In the genomic region with DNA sequence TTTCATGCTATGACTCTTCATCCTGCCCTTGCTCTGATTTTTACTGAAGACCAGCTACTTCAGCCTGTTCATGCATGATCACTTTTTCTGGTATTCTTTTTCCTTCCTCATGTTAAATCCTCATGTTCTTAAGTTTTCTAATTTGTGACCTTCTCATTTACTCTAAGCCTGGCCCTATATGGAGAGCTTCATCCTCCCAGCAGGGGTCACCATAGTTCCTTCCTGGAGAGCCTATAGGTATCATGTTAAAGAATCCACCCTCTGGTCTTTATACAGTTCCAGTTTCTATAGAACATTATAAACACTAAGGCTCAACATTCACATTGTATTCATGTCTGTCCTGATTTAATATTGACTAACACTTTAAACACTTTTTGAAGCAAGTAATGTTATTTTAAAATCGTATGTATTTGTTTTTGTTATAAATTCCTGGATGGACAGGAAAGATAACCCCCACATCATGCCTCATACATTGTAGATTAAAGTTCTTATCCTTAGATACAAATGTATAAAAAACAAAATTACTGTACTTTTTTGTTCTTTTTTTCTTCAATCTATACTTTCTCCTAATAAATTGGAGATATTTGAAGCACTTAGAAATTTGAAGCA, we compare ENCODE assay signal across 9 cellular contexts. TPM values are rescaled to one million over a fixed set of nuclear protein-coding genes. Genes with fewer than 3 reads are reported as not detected.
A peak's percentile ranks its signal among the peaks of the same experiment; 100 is the strongest.
DNase-seq lines count a peak whose midpoint lies in the region; ATAC-seq and TF ChIP-seq lines count a peak whose summit lies in the region.
"Had no signal": no experiment of that assay in that cellular context is flagged by ENCODE, and none has a peak within 500 bp of the region (broad histone marks: within the 10 kb centered on the region; RNA-seq: fewer than 3 reads in every experiment).

No MANE protein-coding gene starts in this region.

- DNase-seq in CMK (ENCODE audit: low read depth) (peak; percentile 12), NCI-H510A treated with DMSO at 0.1 percent for 48 hours (lab: John Stamatoyannopoulos, UW) (peak; percentile 45), esophagus muscularis mucosa (ENCODE audit: extremely low spot score) (no peak), neural progenitor cell (ENCODE audit: low spot score) (peak; percentile 79), tibial nerve (ENCODE audit: low spot score in 2 of 2) (peak in 1 of 2 donors; percentile 34)
- peak; percentile 57 for DNase-seq in activated CD4-positive, alpha-beta memory T cell treated with anti-CD3 and anti-CD28 coated beads, Interleukin-2, amount 10 ng/mL, durations not matched to agents 7 days and 5 days

- H2AFZ ChIP-seq in neural progenitor cell (replicated peaks): peak overlapping the region; percentile 78

- H3K27me3 Mint-ChIP-seq in activated CD4-positive, alpha-beta memory T cell treated with anti-CD3 and anti-CD28 coated beads, Interleukin-2, amount 10 ng/mL, durations not matched to agents 7 days and 5 days: peaks cover 15% of the 10 kb centered on the region
- H3K27me3 Mint-ChIP-seq in neural progenitor cell (ENCODE audit: insufficient read depth, low read depth): no peaks in the 10 kb centered on the region

- no peaks in the 10 kb centered on the region for H3F3A ChIP-seq in neural progenitor cell (ENCODE audit: low read depth)

- H3K27me3 ChIP-seq in esophagus muscularis mucosa (no peaks in the 10 kb centered on the region), neural progenitor cell (no peaks in the 10 kb centered on the region), tibial nerve (no peaks in the 10 kb centered on the region)

- intact Hi-C loops in esophagus muscularis mucosa (cut with DNase I): loop anchor here (5.0 to 10.0 kb wide), 3 partner anchors 251 to 378 kb away; a partner anchor contains a TSS

- H3K4me1 ChIP-seq in esophagus muscularis mucosa (peaks cover 0 to 22% (median 7%) of the 10 kb centered on the region in 4 donors), neural progenitor cell (no peaks in the 10 kb centered on the region), tibial nerve (no peaks in the 10 kb centered on the region)

- POLR2A ChIA-PET in activated CD4-positive, alpha-beta memory T cell treated with anti-CD3 and anti-CD28 coated beads, Interleukin-2, amount 10 ng/mL, durations not matched to agents 7 days and 5 days (lab: Charles Lee): interaction anchor here (0.8 to 1.0 kb wide), 2 partner anchors 383 to 385 kb away, joined by 3 to 6 read pairs; a partner anchor contains a TSS

- TF ChIP-seq CTCF in esophagus muscularis mucosa (IDR thresholded peaks at IDR 0.05) (peak; percentile 71 to 76 (median 75)), neural progenitor cell (IDR thresholded peaks at IDR 0.05) (peak; percentile 87), tibial nerve (IDR thresholded peaks at IDR 0.05) (peak; percentile 44 to 65 (median 54))

- H3K36me3 ChIP-seq in esophagus muscularis mucosa: no peaks in the 10 kb centered on the region
- no peaks in the 10 kb centered on the region for H3K36me3 ChIP-seq in neural progenitor cell
- H3K36me3 ChIP-seq in tibial nerve: no peaks in the 10 kb centered on the region

- 36% methylated on average over 1 of the region's 1 CpG for WGBS in esophagus muscularis mucosa
- WGBS in tibial nerve, 2 donors: 29 to 31% methylated on average over 1 of the region's 1 CpG

- CTCF ChIA-PET in activated CD4-positive, alpha-beta memory T cell treated with anti-CD3 and anti-CD28 coated beads, Interleukin-2, amount 10 ng/mL, durations not matched to agents 7 days and 5 days (lab: Charles Lee): interaction anchor here (0.7 to 2.4 kb wide), 9 partner anchors 16 to 383 kb away, joined by 3 to 13 read pairs (median 4); no protein-coding TSS in a partner anchor

- no peaks in the 10 kb centered on the region for H3K36me3 Mint-ChIP-seq in activated CD4-positive, alpha-beta memory T cell treated with anti-CD3 and anti-CD28 coated beads, Interleukin-2, amount 10 ng/mL, durations not matched to agents 7 days and 5 days (ENCODE audit: low read depth)
- no peaks in the 10 kb centered on the region for H3K36me3 Mint-ChIP-seq in neural progenitor cell
- H3K36me3 Mint-ChIP-seq: activated naive CD4-positive, alpha-beta T cell treated with anti-CD3 and anti-CD28 coated beads, Interleukin-2, amount 50 U/mL, for 24 hours had no signal

- H3K4me3 Mint-ChIP-seq in activated CD4-positive, alpha-beta memory T cell treated with anti-CD3 and anti-CD28 coated beads, Interleukin-2, amount 10 ng/mL, durations not matched to agents 7 days and 5 days: no peak overlapping the region
- no peak overlapping the region for H3K4me3 Mint-ChIP-seq in neural progenitor cell
- H3K4me3 Mint-ChIP-seq: activated naive CD4-positive, alpha-beta T cell treated with anti-CD3 and anti-CD28 coated beads, Interleukin-2, amount 50 U/mL, for 24 hours had no signal

- no peaks in the 10 kb centered on the region for H3K9me3 Mint-ChIP-seq in activated CD4-positive, alpha-beta memory T cell treated with anti-CD3 and anti-CD28 coated beads, Interleukin-2, amount 10 ng/mL, durations not matched to agents 7 days and 5 days
- no peaks in the 10 kb centered on the region for H3K9me3 Mint-ChIP-seq in neural progenitor cell
- H3K9me3 Mint-ChIP-seq: activated naive CD4-positive, alpha-beta T cell treated with anti-CD3 and anti-CD28 coated beads, Interleukin-2, amount 50 U/mL, for 24 hours had no signal

- no peak overlapping the region for H3K4me3 ChIP-seq in esophagus muscularis mucosa
- no peak overlapping the region for H3K4me3 ChIP-seq in neural progenitor cell
- H3K4me3 ChIP-seq in tibial nerve: no peak overlapping the region

- no peaks in the 10 kb centered on the region for H3K4me1 Mint-ChIP-seq in activated CD4-positive, alpha-beta memory T cell treated with anti-CD3 and anti-CD28 coated beads, Interleukin-2, amount 10 ng/mL, durations not matched to agents 7 days and 5 days
- no peaks in the 10 kb centered on the region for H3K4me1 Mint-ChIP-seq in neural progenitor cell
- H3K4me1 Mint-ChIP-seq: activated naive CD4-positive, alpha-beta T cell treated with anti-CD3 and anti-CD28 coated beads, Interleukin-2, amount 50 U/mL, for 24 hours had no signal

- H3K79me2 ChIP-seq in neural progenitor cell (ENCODE audit: low read depth): no peaks in the 10 kb centered on the region

- no peak overlapping the region for H3K4me2 ChIP-seq in neural progenitor cell

- H3K27ac Mint-ChIP-seq in activated CD4-positive, alpha-beta memory T cell treated with anti-CD3 and anti-CD28 coated beads, Interleukin-2, amount 10 ng/mL, durations not matched to agents 7 days and 5 days: no peak overlapping the region
- H3K27ac Mint-ChIP-seq in neural progenitor cell: no peak overlapping the region
- H3K27ac Mint-ChIP-seq: activated naive CD4-positive, alpha-beta T cell treated with anti-CD3 and anti-CD28 coated beads, Interleukin-2, amount 50 U/mL, for 24 hours had no signal

- no peaks in the 10 kb centered on the region for H4K20me1 ChIP-seq in neural progenitor cell (ENCODE audit: low read depth)

- no peak overlapping the region for H3K27ac ChIP-seq in esophagus muscularis mucosa (replicated peaks in 1 of 4)
- H3K27ac ChIP-seq in neural progenitor cell: no peak overlapping the region
- no peak overlapping the region for H3K27ac ChIP-seq in tibial nerve

- no peak for TF ChIP-seq EP300 in esophagus muscularis mucosa (IDR thresholded peaks at IDR 0.05)
- TF ChIP-seq EP300 in tibial nerve (IDR thresholded peaks at IDR 0.05): no peak

- H3K9me3 ChIP-seq in esophagus muscularis mucosa: peaks cover 0 to 3% (median 0%) of the 10 kb centered on the region in 4 donors
- no peaks in the 10 kb centered on the region for H3K9me3 ChIP-seq in neural progenitor cell (ENCODE audit: low read depth)
- H3K9me3 ChIP-seq in tibial nerve: peaks cover 0 to 6% (median 0%) of the 10 kb centered on the region in 4 donors

- no peak overlapping the region for H3K9ac ChIP-seq in neural progenitor cell

- peak; percentile 92 for ATAC-seq in GM19025 (IDR thresholded peaks at IDR 0.05; ENCODE audit: low read depth, unreplicated experiment)
- peak; percentile 99 for ATAC-seq in HG03139 (IDR thresholded peaks at IDR 0.05; ENCODE audit: unreplicated experiment)

- no peak for TF ChIP-seq POLR2A in esophagus muscularis mucosa (IDR thresholded peaks at IDR 0.05; ENCODE audit: low read depth)
- TF ChIP-seq POLR2A in tibial nerve (IDR thresholded peaks at IDR 0.05): no peak

RNA-seq across cellular contexts. Expression of a gene that starts 53.8 kb away (rescaled TPM):
- total RNA-seq in activated CD4-positive, alpha-beta memory T cell treated with anti-CD3 and anti-CD28 coated beads, Interleukin-2, amount 10 ng/mL, durations not matched to agents 7 days and 5 days: 10 to 100 TPM; 45.8 to 51.2 TPM
- 10 to 100 TPM; 29.8 to 49.1 (median 38.3) TPM for total RNA-seq in esophagus muscularis mucosa
- 29.4 and 34.3 TPM in 2 replicates for total RNA-seq in neural progenitor cell (ENCODE audit: low replicate concordance)
- 10 to 100 TPM; 33.7 to 44.8 (median 35.9) TPM for total RNA-seq in tibial nerve
